30 cellular contexts compared by ENCODE assay signal in the genomic region with DNA sequence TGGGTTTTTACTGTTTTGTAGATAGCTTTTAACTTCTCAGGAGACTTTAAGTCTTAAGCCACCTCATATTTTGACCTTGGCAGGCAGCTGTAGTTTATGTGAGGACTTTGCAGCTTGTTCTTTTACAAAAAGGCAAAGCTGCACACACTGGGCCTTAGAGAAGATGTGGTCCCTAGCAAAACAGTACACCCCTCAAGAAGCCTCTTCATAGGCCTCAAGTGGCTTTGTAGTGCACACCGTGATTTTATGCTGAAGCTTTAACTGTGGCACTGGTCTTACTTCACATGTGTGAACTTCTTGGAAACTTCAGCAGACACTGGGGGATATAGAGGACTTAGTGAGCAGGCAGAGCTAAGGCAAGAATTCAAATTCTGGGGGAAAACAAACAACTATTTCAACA.
"Had no signal": no experiment of that assay in that cellular context is flagged by ENCODE, and none has a peak within 500 bp of the region (broad histone marks: within the 10 kb centered on the region; RNA-seq: fewer than 3 reads in every experiment).

No MANE protein-coding gene starts in this region.

- DNase-seq: activated CD4-positive, alpha-beta memory T cell treated with anti-CD3 and anti-CD28 coated beads for 36 hours; activated CD4-positive, alpha-beta T cell treated with anti-CD3 and anti-CD28 coated beads for 36 hours; activated CD4-positive, alpha-beta T cell treated with anti-CD3 and anti-CD28 coated beads, Interleukin-2, amount 10 ng/mL, durations not matched to agents 24 days and 14 days; activated CD4-positive, CD25-positive, alpha-beta regulatory T cell; activated CD4-positive, CD25-positive, alpha-beta regulatory T cell treated with anti-CD3 and anti-CD28 coated beads, Interleukin-2, amount 50 U/mL, for 72 hours; activated CD8-positive, alpha-beta memory T cell treated with anti-CD3 and anti-CD28 coated beads, Interleukin-2, amount 10 ng/mL, durations not matched to agents 7 days and 5 days; activated CD8-positive, alpha-beta memory T cell treated with anti-CD3 and anti-CD28 coated beads, Interleukin-2, amount 50 U/mL, for 4 hours; activated CD8-positive, alpha-beta T cell treated with anti-CD3 and anti-CD28 coated beads, Interleukin-2, amount 10 ng/mL, durations not matched to agents 7 days and 5 days; activated effector memory CD4-positive, alpha-beta T cell treated with anti-CD3 and anti-CD28 coated beads, Interleukin-2, amount 50 U/mL, for 16 hours; activated naive CD4-positive, alpha-beta T cell treated with anti-CD3 and anti-CD28 coated beads for 36 hours; activated naive CD8-positive, alpha-beta T cell treated with anti-CD3 and anti-CD28 coated beads for 36 hours; activated naive CD8-positive, alpha-beta T cell treated with anti-CD3 and anti-CD28 coated beads, Interleukin-2, amount 50 U/mL, for 24 hours; activated T-cell treated with anti-CD3 and anti-CD28 coated beads, Interleukin-2, amount 50 U/mL, for 1 hour; activated T-cell treated with anti-CD3 and anti-CD28 coated beads, Interleukin-2, amount 50 U/mL, for 48 hours; adrenal gland; amygdala; aorta; body of pancreas; caudate nucleus; cerebellar nuclear complex; colonic mucosa; effector CD8-positive, alpha-beta T cell; esophagus squamous epithelium; foreskin melanocyte; T-helper 2 cell had no signal

- H3K9me3 Mint-ChIP-seq: activated CD4-positive, alpha-beta memory T cell treated with anti-CD3 and anti-CD28 coated beads for 36 hours; activated CD4-positive, alpha-beta T cell treated with anti-CD3 and anti-CD28 coated beads, Interleukin-2, amount 10 ng/mL, durations not matched to agents 24 days and 14 days; activated naive CD4-positive, alpha-beta T cell treated with anti-CD3 and anti-CD28 coated beads for 36 hours; activated naive CD4-positive, alpha-beta T cell treated with anti-CD3 and anti-CD28 coated beads, Interleukin-2, amount 50 U/mL, for 24 hours; activated naive CD8-positive, alpha-beta T cell treated with anti-CD3 and anti-CD28 coated beads for 36 hours; activated naive CD8-positive, alpha-beta T cell treated with anti-CD3 and anti-CD28 coated beads, Interleukin-2, amount 50 U/mL, for 24 hours; activated T-helper 1 cell treated with anti-CD3 and anti-CD28 coated beads, Interleukin-12 subunit alpha, Interleukin-12 subunit beta, Interleukin-2, Interleukin-4 antibody, amounts not matched to agents 30 ng/mL and 10 ng/mL and 1 ng/mL, durations not matched to agents 14 hours and 24 hours and 36 hours; activated T-helper 2 cell treated with anti-CD3 and anti-CD28 coated beads, Interferon-gamma antibody, Interleukin-2, Interleukin-4, amounts not matched to agents 10 μg/mL and 5 μg/mL and 100 μg/mL, durations not matched to agents 14 hours and 24 hours and 36 hours had no signal

- H3K4me1 ChIP-seq: adrenal gland, body of pancreas, colonic mucosa, esophagus squamous epithelium, gastroesophageal sphincter had no signal

- H3K4me3 Mint-ChIP-seq: activated CD4-positive, alpha-beta memory T cell treated with anti-CD3 and anti-CD28 coated beads for 36 hours; activated CD4-positive, alpha-beta T cell treated with anti-CD3 and anti-CD28 coated beads for 36 hours; activated CD4-positive, alpha-beta T cell treated with anti-CD3 and anti-CD28 coated beads, Interleukin-2, amount 10 ng/mL, durations not matched to agents 24 days and 14 days; activated CD8-positive, alpha-beta memory T cell treated with anti-CD3 and anti-CD28 coated beads, Interleukin-2, amount 10 ng/mL, durations not matched to agents 7 days and 5 days; activated CD8-positive, alpha-beta T cell treated with anti-CD3 and anti-CD28 coated beads, Interleukin-2, amount 10 ng/mL, durations not matched to agents 7 days and 5 days; activated naive CD4-positive, alpha-beta T cell treated with anti-CD3 and anti-CD28 coated beads for 36 hours; activated naive CD4-positive, alpha-beta T cell treated with anti-CD3 and anti-CD28 coated beads, Interleukin-2, amount 50 U/mL, for 24 hours; activated naive CD8-positive, alpha-beta T cell treated with anti-CD3 and anti-CD28 coated beads for 36 hours; activated naive CD8-positive, alpha-beta T cell treated with anti-CD3 and anti-CD28 coated beads, Interleukin-2, amount 50 U/mL, for 24 hours; activated T-helper 1 cell treated with anti-CD3 and anti-CD28 coated beads, Interleukin-12 subunit alpha, Interleukin-12 subunit beta, Interleukin-2, Interleukin-4 antibody, amounts not matched to agents 30 ng/mL and 10 ng/mL and 1 ng/mL, durations not matched to agents 14 hours and 24 hours and 36 hours had no signal

- H3K36me3 Mint-ChIP-seq: activated CD4-positive, alpha-beta memory T cell treated with anti-CD3 and anti-CD28 coated beads for 36 hours; activated CD8-positive, alpha-beta memory T cell treated with anti-CD3 and anti-CD28 coated beads, Interleukin-2, amount 10 ng/mL, durations not matched to agents 7 days and 5 days; activated naive CD4-positive, alpha-beta T cell treated with anti-CD3 and anti-CD28 coated beads, Interleukin-2, amount 50 U/mL, for 24 hours; activated naive CD8-positive, alpha-beta T cell treated with anti-CD3 and anti-CD28 coated beads for 36 hours had no signal

- H3K4me3 ChIP-seq: adrenal gland, body of pancreas, colonic mucosa, esophagus squamous epithelium, gastroesophageal sphincter had no signal

- H3K4me1 Mint-ChIP-seq: activated CD4-positive, alpha-beta T cell treated with anti-CD3 and anti-CD28 coated beads for 36 hours; activated CD4-positive, alpha-beta T cell treated with anti-CD3 and anti-CD28 coated beads, Interleukin-2, amount 10 ng/mL, durations not matched to agents 24 days and 14 days; activated CD8-positive, alpha-beta memory T cell treated with anti-CD3 and anti-CD28 coated beads, Interleukin-2, amount 10 ng/mL, durations not matched to agents 7 days and 5 days; activated naive CD4-positive, alpha-beta T cell treated with anti-CD3 and anti-CD28 coated beads, Interleukin-2, amount 50 U/mL, for 24 hours; activated naive CD8-positive, alpha-beta T cell treated with anti-CD3 and anti-CD28 coated beads for 36 hours; activated naive CD8-positive, alpha-beta T cell treated with anti-CD3 and anti-CD28 coated beads, Interleukin-2, amount 50 U/mL, for 24 hours had no signal

- H3K27me3 ChIP-seq: adrenal gland, body of pancreas, colonic mucosa, esophagus squamous epithelium had no signal

- H3K27ac ChIP-seq: adrenal gland, body of pancreas, colonic mucosa, epithelial cell of prostate, esophagus squamous epithelium, gastroesophageal sphincter had no signal

- H3K9me3 ChIP-seq: adrenal gland, body of pancreas, colonic mucosa, esophagus squamous epithelium, gastroesophageal sphincter had no signal

- ATAC-seq: activated CD4-positive, alpha-beta T cell treated with anti-CD3 and anti-CD28 coated beads for 36 hours; activated CD8-positive, alpha-beta memory T cell treated with anti-CD3 and anti-CD28 coated beads, Interleukin-2, amount 10 ng/mL, durations not matched to agents 7 days and 5 days; activated CD8-positive, alpha-beta T cell treated with anti-CD3 and anti-CD28 coated beads, Interleukin-2, amount 10 ng/mL, durations not matched to agents 7 days and 5 days; activated naive CD8-positive, alpha-beta T cell treated with anti-CD3 and anti-CD28 coated beads, Interleukin-2, amount 50 U/mL, for 24 hours; body of pancreas; gastroesophageal sphincter had no signal

- H3K36me3 ChIP-seq: adrenal gland, colonic mucosa, esophagus squamous epithelium, gastroesophageal sphincter had no signal

- H3K27ac Mint-ChIP-seq: activated CD4-positive, alpha-beta memory T cell treated with anti-CD3 and anti-CD28 coated beads for 36 hours; activated CD4-positive, alpha-beta T cell treated with anti-CD3 and anti-CD28 coated beads for 36 hours; activated CD4-positive, alpha-beta T cell treated with anti-CD3 and anti-CD28 coated beads, Interleukin-2, amount 10 ng/mL, durations not matched to agents 24 days and 14 days; activated CD8-positive, alpha-beta memory T cell treated with anti-CD3 and anti-CD28 coated beads, Interleukin-2, amount 10 ng/mL, durations not matched to agents 7 days and 5 days; activated CD8-positive, alpha-beta T cell treated with anti-CD3 and anti-CD28 coated beads, Interleukin-2, amount 10 ng/mL, durations not matched to agents 7 days and 5 days; activated naive CD4-positive, alpha-beta T cell treated with anti-CD3 and anti-CD28 coated beads for 36 hours; activated naive CD4-positive, alpha-beta T cell treated with anti-CD3 and anti-CD28 coated beads, Interleukin-2, amount 50 U/mL, for 24 hours; activated naive CD8-positive, alpha-beta T cell treated with anti-CD3 and anti-CD28 coated beads for 36 hours; activated naive CD8-positive, alpha-beta T cell treated with anti-CD3 and anti-CD28 coated beads, Interleukin-2, amount 50 U/mL, for 24 hours; activated T-helper 1 cell treated with anti-CD3 and anti-CD28 coated beads, Interleukin-12 subunit alpha, Interleukin-12 subunit beta, Interleukin-2, Interleukin-4 antibody, amounts not matched to agents 30 ng/mL and 10 ng/mL and 1 ng/mL, durations not matched to agents 14 hours and 24 hours and 36 hours; activated T-helper 2 cell treated with anti-CD3 and anti-CD28 coated beads, Interferon-gamma antibody, Interleukin-2, Interleukin-4, amounts not matched to agents 10 μg/mL and 5 μg/mL and 100 μg/mL, durations not matched to agents 14 hours and 24 hours and 36 hours had no signal
